18 cellular contexts compared by ENCODE assay signal in the genomic region with DNA sequence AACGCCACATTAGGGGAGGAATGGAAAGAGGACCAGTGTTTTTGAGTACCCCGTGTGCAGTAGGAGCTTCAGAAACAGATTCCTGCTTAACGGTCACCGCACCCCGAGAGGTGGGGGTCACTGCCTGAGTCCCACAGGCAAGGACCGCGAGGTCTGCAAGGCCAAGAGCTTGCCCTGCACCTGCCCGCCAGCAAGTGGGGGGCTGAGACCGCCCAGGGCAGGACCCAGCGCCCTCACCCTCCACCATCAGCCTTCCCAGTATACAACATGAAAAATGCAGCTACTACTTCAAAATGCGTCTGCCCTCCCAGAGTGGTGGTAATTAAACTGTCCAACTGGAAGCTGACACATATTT. TPM values are rescaled to one million over a fixed set of nuclear protein-coding genes. Genes with fewer than 3 reads are reported as not detected.
A peak's percentile ranks its signal among the peaks of the same experiment; 100 is the strongest.
DNase-seq lines count a peak whose midpoint lies in the region; ATAC-seq and TF ChIP-seq lines count a peak whose summit lies in the region.
"Had no signal": no experiment of that assay in that cellular context is flagged by ENCODE, and none has a peak within 500 bp of the region (broad histone marks: within the 10 kb centered on the region; RNA-seq: fewer than 3 reads in every experiment).

No MANE protein-coding gene starts in this region.

- no peak overlapping the region for H2BK15ac ChIP-seq in mesendoderm (replicated peaks; ENCODE audit: low read depth)

- H4K20me1 ChIP-seq in BLaER1: no peaks in the 10 kb centered on the region
- H4K20me1 ChIP-seq in smooth muscle cell (ENCODE audit: low read depth): peaks cover 100% of the 10 kb centered on the region

- H3K27ac ChIP-seq in BLaER1: no peak overlapping the region
- peak overlapping the region; percentile 51 for H3K27ac ChIP-seq in colonic mucosa
- no peak overlapping the region for H3K27ac ChIP-seq in mesendoderm (ENCODE audit: low read depth, low read length)
- peak overlapping the region; percentile 36 for H3K27ac ChIP-seq in smooth muscle cell (ENCODE audit: low read depth)
- H3K27ac ChIP-seq: neutrophil had no signal

- H3F3A ChIP-seq in smooth muscle cell (ENCODE audit: low read depth): peaks cover 67% of the 10 kb centered on the region

- peaks cover 19% of the 10 kb centered on the region for H3K9me3 ChIP-seq in BLaER1
- H3K9me3 ChIP-seq in colonic mucosa: no peaks in the 10 kb centered on the region
- no peaks in the 10 kb centered on the region for H3K9me3 ChIP-seq in smooth muscle cell (replicated peaks; ENCODE audit: low read depth)
- H3K9me3 ChIP-seq: neutrophil, testis had no signal

- H3K9ac ChIP-seq in BLaER1 (no peak overlapping the region), colonic mucosa (ENCODE audit: low read depth in 2 of 2, low read length in 2 of 2) (no peak overlapping the region), mesendoderm (ENCODE audit: low read length) (no peak overlapping the region), smooth muscle cell (ENCODE audit: low read depth) (no peak overlapping the region)

- H4K5ac ChIP-seq in mesendoderm (ENCODE audit: low read length): no peak overlapping the region

- no peak overlapping the region for H4K8ac ChIP-seq in mesendoderm (ENCODE audit: low read depth, low read length)

- H2BK5ac ChIP-seq in mesendoderm (ENCODE audit: low read length): no peak overlapping the region

- no peak overlapping the region for H2BK120ac ChIP-seq in mesendoderm (ENCODE audit: low read depth, low read length)

- H3K4me1 ChIP-seq in BLaER1: peaks cover 52% of the 10 kb centered on the region
- H3K4me1 ChIP-seq in colonic mucosa: no peaks in the 10 kb centered on the region
- H3K4me1 ChIP-seq in mesendoderm (ENCODE audit: control insufficient read depth, low read depth, low read length): peaks cover 13% of the 10 kb centered on the region
- H3K4me1 ChIP-seq in smooth muscle cell (ENCODE audit: low read depth): peaks cover 76% of the 10 kb centered on the region

- H3K27me3 Mint-ChIP-seq in stimulated activated naive CD8-positive, alpha-beta T cell treated with anti-CD3 and anti-CD28 coated beads, Interleukin-15, amount 100 ng/mL, for 72 hours: peaks cover 77% of the 10 kb centered on the region
- peaks cover 33% of the 10 kb centered on the region for H3K27me3 Mint-ChIP-seq in activated naive CD8-positive, alpha-beta T cell treated with anti-CD3 and anti-CD28 coated beads, Interleukin-2, amount 50 U/mL, for 24 hours

- peak overlapping the region; percentile 34 for H3K56ac ChIP-seq in mesendoderm (ENCODE audit: low read length)

- no peaks in the 10 kb centered on the region for H3K79me2 ChIP-seq in mesendoderm (ENCODE audit: control insufficient read depth, insufficient read depth, low read length)
- H3K79me2 ChIP-seq in smooth muscle cell (ENCODE audit: low read depth): peaks cover 97% of the 10 kb centered on the region

- H3K4me3 ChIP-seq in BLaER1: no peak overlapping the region
- H3K4me3 ChIP-seq in colonic mucosa: no peak overlapping the region
- H3K4me3 ChIP-seq in mesendoderm (ENCODE audit: low read length): no peak overlapping the region
- no peak overlapping the region for H3K4me3 ChIP-seq in smooth muscle cell
- H3K4me3 ChIP-seq: testis had no signal

- intact Hi-C loops in colonic mucosa (cut with DNase I): no loop called here

- H3K27ac Mint-ChIP-seq in stimulated activated naive CD8-positive, alpha-beta T cell treated with anti-CD3 and anti-CD28 coated beads, Interleukin-15, amount 100 ng/mL, for 72 hours: no peak overlapping the region
- H3K27ac Mint-ChIP-seq in activated naive CD8-positive, alpha-beta T cell treated with anti-CD3 and anti-CD28 coated beads, Interleukin-2, amount 50 U/mL, for 24 hours: no peak overlapping the region
- H3K27ac Mint-ChIP-seq: CD4-positive, alpha-beta T cell; memory B cell had no signal

- H3K9me3 Mint-ChIP-seq in stimulated activated naive CD8-positive, alpha-beta T cell treated with anti-CD3 and anti-CD28 coated beads, Interleukin-15, amount 100 ng/mL, for 72 hours: no peaks in the 10 kb centered on the region
- H3K9me3 Mint-ChIP-seq in activated naive CD8-positive, alpha-beta T cell treated with anti-CD3 and anti-CD28 coated beads, Interleukin-2, amount 50 U/mL, for 24 hours: no peaks in the 10 kb centered on the region
- H3K9me3 Mint-ChIP-seq: CD4-positive, alpha-beta T cell; memory B cell had no signal

- no peaks in the 10 kb centered on the region for H3K27me3 ChIP-seq in BLaER1
- H3K27me3 ChIP-seq in colonic mucosa: no peaks in the 10 kb centered on the region
- no peaks in the 10 kb centered on the region for H3K27me3 ChIP-seq in mesendoderm (ENCODE audit: insufficient read depth, low read length, poor library complexity)
- H3K27me3 ChIP-seq in smooth muscle cell (ENCODE audit: low read depth): no peaks in the 10 kb centered on the region
- H3K27me3 ChIP-seq: testis had no signal

- no peak overlapping the region for H2AK5ac ChIP-seq in mesendoderm (ENCODE audit: low read length)

- H3K4me2 ChIP-seq in BLaER1: peak overlapping the region; percentile 41
- no peak overlapping the region for H3K4me2 ChIP-seq in mesendoderm (ENCODE audit: low read length)
- H3K4me2 ChIP-seq in smooth muscle cell: no peak overlapping the region

- no CpG with 5 or more reads among the region's 11 CpGs for WGBS in mesendoderm (ENCODE audit: extremely low coverage, insufficient coverage, low lambda C conversion rate)
- 83% methylated on average over 11 of the region's 11 CpGs for WGBS in smooth muscle cell (ENCODE audit: low lambda C conversion rate)

- H3K4me3 Mint-ChIP-seq in stimulated activated naive CD8-positive, alpha-beta T cell treated with anti-CD3 and anti-CD28 coated beads, Interleukin-15, amount 100 ng/mL, for 72 hours: no peak overlapping the region
- no peak overlapping the region for H3K4me3 Mint-ChIP-seq in activated naive CD8-positive, alpha-beta T cell treated with anti-CD3 and anti-CD28 coated beads, Interleukin-2, amount 50 U/mL, for 24 hours
- H3K4me3 Mint-ChIP-seq: CD4-positive, alpha-beta T cell; memory B cell had no signal

- H2AFZ ChIP-seq in smooth muscle cell (ENCODE audit: low read depth): no peak overlapping the region

- no peak for ATAC-seq in stimulated activated naive CD8-positive, alpha-beta T cell treated with anti-CD3 and anti-CD28 coated beads, Interleukin-15, amount 100 ng/mL, for 72 hours
- ATAC-seq in activated naive CD8-positive, alpha-beta T cell treated with anti-CD3 and anti-CD28 coated beads, Interleukin-2, amount 50 U/mL, for 24 hours: no peak
- ATAC-seq: HCT116 had no signal

- DNase-seq in colonic mucosa (no peak), mesendoderm (no peak), smooth muscle cell (lab: John Stamatoyannopoulos, UW; ENCODE audit: unreplicated experiment) (no peak), DMS79 (lab: John Stamatoyannopoulos, UW) (no peak), foreskin melanocyte (no peak)
- no peak for DNase-seq in stimulated activated naive CD8-positive, alpha-beta T cell treated with anti-CD3 and anti-CD28 coated beads, Interleukin-15, amount 100 ng/mL, for 72 hours
- DNase-seq in activated naive CD8-positive, alpha-beta T cell treated with anti-CD3 and anti-CD28 coated beads, Interleukin-2, amount 50 U/mL, for 24 hours: no peak
- DNase-seq: activated CD4-positive, alpha-beta T cell treated with anti-CD3 and anti-CD28 coated beads for 4 hours; activated CD8-positive, alpha-beta memory T cell treated with anti-CD3 and anti-CD28 coated beads, Interleukin-2, amount 50 U/mL, for 48 hours; activated gamma-delta T cell; CD4-positive, alpha-beta T cell; Kasumi-1; stimulated activated CD4-positive, alpha-beta T cell treated with anti-CD3 and anti-CD28 coated beads, Interleukin-2, amount 100 ng/mL, for 48 hours; testis had no signal

- H3K4ac ChIP-seq in mesendoderm (ENCODE audit: low read depth, low read length): no peak overlapping the region

- H3K36me3 ChIP-seq in BLaER1: no peaks in the 10 kb centered on the region
- H3K36me3 ChIP-seq in colonic mucosa: no peaks in the 10 kb centered on the region
- no peaks in the 10 kb centered on the region for H3K36me3 ChIP-seq in mesendoderm (ENCODE audit: control insufficient read depth, insufficient read depth, low read length)
- no peaks in the 10 kb centered on the region for H3K36me3 ChIP-seq in smooth muscle cell (ENCODE audit: low read depth)
- H3K36me3 ChIP-seq: neutrophil had no signal

- TF ChIP-seq CTCF in colonic mucosa (IDR thresholded peaks at IDR 0.05) (no peak), smooth muscle cell (IDR thresholded peaks at IDR 0.05; ENCODE audit: borderline replicate concordance, insufficient read depth, poor library complexity, severe bottlenecking) (no peak)

- no peaks in the 10 kb centered on the region for H3K36me3 Mint-ChIP-seq in activated naive CD8-positive, alpha-beta T cell treated with anti-CD3 and anti-CD28 coated beads, Interleukin-2, amount 50 U/mL, for 24 hours (ENCODE audit: low read depth)
- H3K36me3 Mint-ChIP-seq: memory B cell had no signal

- H3K79me1 ChIP-seq in mesendoderm (ENCODE audit: low read length): peaks cover 10% of the 10 kb centered on the region

- no peak overlapping the region for H3K18ac ChIP-seq in mesendoderm (ENCODE audit: low read length)

- H3K23ac ChIP-seq in mesendoderm (ENCODE audit: low read length): no peak overlapping the region

- H3K4me1 Mint-ChIP-seq in stimulated activated naive CD8-positive, alpha-beta T cell treated with anti-CD3 and anti-CD28 coated beads, Interleukin-15, amount 100 ng/mL, for 72 hours: no peaks in the 10 kb centered on the region
- H3K4me1 Mint-ChIP-seq in activated naive CD8-positive, alpha-beta T cell treated with anti-CD3 and anti-CD28 coated beads, Interleukin-2, amount 50 U/mL, for 24 hours: no peaks in the 10 kb centered on the region
- H3K4me1 Mint-ChIP-seq: memory B cell had no signal

RNA-seq across cellular contexts. Expression of a gene that starts 44.9 kb away (rescaled TPM):
- 10 to 100 TPM; 27.0 to 97.0 TPM for total RNA-seq in colonic mucosa
- 28.0 TPM for polyA plus RNA-seq in mesendoderm (2013, experiment 1 of 2)
- 29.2 TPM for polyA plus RNA-seq in mesendoderm (2013, experiment 2 of 2)
- 4,372 and 5,353 TPM in 2 replicates for total RNA-seq in smooth muscle cell
- 1,844 and 2,409 TPM in 2 replicates for polyA plus RNA-seq in smooth muscle cell

RNA-seq across cellular contexts. Expression of a gene that starts 45.0 kb away (rescaled TPM):
- total RNA-seq in colonic mucosa (100 to 1,000 TPM in 1 of 2 donors, 10 to 100 TPM in 1; 61.1 to 111 TPM), smooth muscle cell (1,456 and 1,535 TPM in 2 replicates)
- polyA plus RNA-seq in mesendoderm (2013, experiment 1 of 2): 32.1 TPM
- polyA plus RNA-seq in mesendoderm (2013, experiment 2 of 2): 31.1 TPM
- 2,012 and 2,786 TPM in 2 replicates for polyA plus RNA-seq in smooth muscle cell
- total RNA-seq: CD4-positive, alpha-beta T cell had no signal

Comparison
In these comparisons a context has a peak if more than half of its experiments do, and no peak if none do; other contexts are left out.
1. H3K27ac ChIP-seq: peak in colonic mucosa (single experiment) and smooth muscle cell (single experiment); none in BLaER1 (single experiment) and mesendoderm (single experiment).
2. RNA of a gene that starts 44.9 kb away (total RNA-seq): 4,372 to 5,353 TPM in smooth muscle cell; 27.0 to 97.0 TPM in colonic mucosa; every median in the first group is over 10 times any median in the second.
3. RNA of a gene that starts 45.0 kb away (total RNA-seq): 1,456 to 1,535 TPM in smooth muscle cell; 61.1 to 111 TPM in colonic mucosa; every median in the first group is over 10 times any median in the second.